Comparison of ENCODE assay signal across 15 cellular contexts in the genomic region with DNA sequence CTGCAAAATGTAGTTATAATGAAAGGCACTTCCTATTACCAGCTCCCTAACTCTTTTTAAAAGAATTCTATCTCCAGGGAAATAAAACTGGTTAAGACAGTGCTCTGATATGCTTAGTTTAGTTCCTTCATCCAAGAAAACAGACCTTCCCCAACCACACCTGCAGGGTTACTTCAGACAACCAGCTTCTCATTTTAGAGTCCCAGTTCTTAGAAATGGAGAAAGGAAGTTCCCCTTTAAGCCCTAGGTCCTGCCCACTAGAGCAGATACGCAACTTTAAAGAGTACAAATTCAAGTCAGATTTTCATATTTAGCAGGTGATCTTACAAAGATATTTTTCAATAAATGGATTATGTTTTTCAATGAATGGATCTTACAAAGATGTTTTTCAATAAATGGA. TPM values are rescaled to one million over a fixed set of nuclear protein-coding genes. Genes with fewer than 3 reads are reported as not detected.
DNase-seq lines count a peak whose midpoint lies in the region; ATAC-seq and TF ChIP-seq lines count a peak whose summit lies in the region.
"Had no signal": no experiment of that assay in that cellular context is flagged by ENCODE, and none has a peak within 500 bp of the region (broad histone marks: within the 10 kb centered on the region; RNA-seq: fewer than 3 reads in every experiment).

No MANE protein-coding gene starts in this region.

- H3K36me3 Mint-ChIP-seq in endothelial cell (ENCODE audit: low read depth, unreplicated experiment), result peaks cover 36% of the 10 kb centered on the region

- peak; percentile 43 to 44 for DNase-seq in AML-193 (lab: John Stamatoyannopoulos, UW)
- peak; percentile 65 for DNase-seq in CD1c-positive myeloid dendritic cell (ENCODE audit: extremely low spot score)
- DNase-seq in endothelial cell (ENCODE audit: low spot score), result no peak
- DNase-seq: aorta, EL, H7, NCI-H1092 treated with DMSO at 0.1 percent for 48 hours, NCI-H2107, NCI-H82, psoas muscle had no signal

- H3K9ac ChIP-seq in OCI-LY3 (ENCODE audit: low read length), result peak overlapping the region; percentile 41; the same call in 1 of the 2 replicates

- H3K4me2 ChIP-seq in OCI-LY3 (ENCODE audit: low read length), result peak overlapping the region; percentile 96

- peaks cover 46% of the 10 kb centered on the region for H3K4me1 Mint-ChIP-seq in endothelial cell (ENCODE audit: unreplicated experiment)

- peak overlapping the region; percentile 67 for H3K4me3 ChIP-seq in OCI-LY3 (ENCODE audit: low read length)
- H3K4me3 ChIP-seq: gastroesophageal sphincter, psoas muscle had no signal

- ATAC-seq in GM18517 (IDR thresholded peaks at IDR 0.05; ENCODE audit: unreplicated experiment) (no peak), esophagus mucosa (no peak), HG03469 (IDR thresholded peaks at IDR 0.05; ENCODE audit: unreplicated experiment) (no peak)
- ATAC-seq: gastroesophageal sphincter, psoas muscle had no signal

- H3K9me3 ChIP-seq in OCI-LY3 (ENCODE audit: insufficient read depth, low read length), result no peaks in the 10 kb centered on the region
- H3K9me3 ChIP-seq: gastroesophageal sphincter, psoas muscle had no signal

- no peaks in the 10 kb centered on the region for H3K9me3 Mint-ChIP-seq in endothelial cell (ENCODE audit: unreplicated experiment)

- H2AFZ ChIP-seq in OCI-LY3 (ENCODE audit: low read depth, low read length), result peak overlapping the region; percentile 67; the same call in 1 of the 2 replicates

- H3K4me3 Mint-ChIP-seq in endothelial cell (ENCODE audit: unreplicated experiment), result peak overlapping the region; percentile 73

- no peaks in the 10 kb centered on the region for H3K36me3 ChIP-seq in OCI-LY3 (replicated peaks; ENCODE audit: low read depth, low read length)
- H3K36me3 ChIP-seq: gastroesophageal sphincter had no signal

- peaks cover 29% of the 10 kb centered on the region for H3K4me1 ChIP-seq in OCI-LY3 (ENCODE audit: low read length)
- H3K4me1 ChIP-seq: psoas muscle had no signal

- H3K27ac ChIP-seq in OCI-LY3 (ENCODE audit: low read length), result peak overlapping the region; percentile 18; the same call in 1 of the 2 replicates
- H3K27ac ChIP-seq: psoas muscle had no signal

- peaks cover 12% of the 10 kb centered on the region for H3K27me3 ChIP-seq in OCI-LY3 (ENCODE audit: low read depth, low read length)
- H3K27me3 ChIP-seq: gastroesophageal sphincter had no signal

- peak overlapping the region; percentile 76 for H3K27ac Mint-ChIP-seq in endothelial cell (ENCODE audit: unreplicated experiment)

- H4K20me1 ChIP-seq in OCI-LY3 (ENCODE audit: insufficient read depth, low read length), result no peaks in the 10 kb centered on the region

- H3K27me3 Mint-ChIP-seq in endothelial cell (ENCODE audit: unreplicated experiment), result peaks cover 19% of the 10 kb centered on the region

- peaks cover 2% of the 10 kb centered on the region; the same call in 1 of the 2 replicates for H3K79me2 ChIP-seq in OCI-LY3 (ENCODE audit: low read length)

- TF ChIP-seq CTCF in OCI-LY3 (IDR thresholded peaks at IDR 0.05; ENCODE audit: low read depth, low read length) (no peak), endothelial cell (IDR thresholded peaks at IDR 0.05; ENCODE audit: unreplicated experiment) (no peak)

RNA-seq across cellular contexts. Expression of a gene that starts 4.4 kb away (rescaled TPM):
- total RNA-seq in endothelial cell (ENCODE audit: unreplicated experiment) (76.7 TPM), esophagus mucosa (86.7 TPM)

RNA-seq across cellular contexts. Expression of a gene that starts 38.4 kb away (rescaled TPM):
- total RNA-seq in endothelial cell (ENCODE audit: unreplicated experiment) (65.0 TPM), esophagus mucosa (14.5 TPM)

RNA-seq across cellular contexts. Expression of a gene that starts 48.9 kb away (rescaled TPM):
- 8.3 TPM for total RNA-seq in endothelial cell (ENCODE audit: unreplicated experiment)
- total RNA-seq in esophagus mucosa, result 16.2 TPM
